In genomic region chr12:32107376-32108267, GRCh38 we compare ENCODE assay signal across 8 cellular contexts. TPM values are rescaled to one million over a fixed set of nuclear protein-coding genes. Genes with fewer than 3 reads are reported as not detected.
DNase-seq lines count a peak whose midpoint lies in the region; ATAC-seq and FAIRE-seq lines count a peak whose summit lies in the region.

No MANE protein-coding gene starts in this region.

- H3K27me3 Mint-ChIP-seq in activated naive CD8-positive, alpha-beta T cell treated with anti-CD3 and anti-CD28 coated beads, Interleukin-2, amount 10 ng/mL, durations not matched to agents 7 days and 5 days = no peaks in the 10 kb centered on the region

- H3K4me1 Mint-ChIP-seq in activated naive CD8-positive, alpha-beta T cell treated with anti-CD3 and anti-CD28 coated beads, Interleukin-2, amount 10 ng/mL, durations not matched to agents 7 days and 5 days = peaks cover 18% of the 10 kb centered on the region

- WGBS in right cardiac atrium = 9% methylated on average over 14 of the region's 14 CpGs

- peak overlapping the region; percentile 87 for H3K27ac Mint-ChIP-seq in activated naive CD8-positive, alpha-beta T cell treated with anti-CD3 and anti-CD28 coated beads, Interleukin-2, amount 10 ng/mL, durations not matched to agents 7 days and 5 days

- peak; percentile 61 for FAIRE-seq in RCC 7860 (lab: Jason Lieb, UNC)

- DNase-seq in G401 (ENCODE audit: low spot score) = peak; percentile 70
- DNase-seq in RCC 7860 (ENCODE audit: low spot score) = peak; percentile 73
- DNase-seq in activated naive CD8-positive, alpha-beta T cell treated with anti-CD3 and anti-CD28 coated beads, Interleukin-2, amount 10 ng/mL, durations not matched to agents 7 days and 5 days = no peak
- DNase-seq in right cardiac atrium = peak in 1 of 3 donors; percentile 58
- peak; percentile 72 for DNase-seq in renal cortical epithelial cell (ENCODE audit: low read depth)

- H3K9me3 Mint-ChIP-seq in activated naive CD8-positive, alpha-beta T cell treated with anti-CD3 and anti-CD28 coated beads, Interleukin-2, amount 10 ng/mL, durations not matched to agents 7 days and 5 days = no peaks in the 10 kb centered on the region

- intact Hi-C loops in right cardiac atrium (cut with DNase I) = no loop called here

- peak overlapping the region; percentile 81 for H3K4me3 ChIP-seq in right cardiac atrium (ENCODE audit: low read length)

- POLR2A ChIA-PET in activated naive CD8-positive, alpha-beta T cell treated with anti-CD3 and anti-CD28 coated beads, Interleukin-2, amount 10 ng/mL, durations not matched to agents 7 days and 5 days (lab: Charles Lee) = interaction anchor here (0.7 to 2.1 kb wide), 7 partner anchors 27 to 379 kb away, joined by 3 to 11 read pairs (median 3); partner anchors contain the start of genes AMN1 and RESF1

- H3K27ac ChIP-seq in right cardiac atrium (ENCODE audit: low read length) = no peak overlapping the region

- H3K9me3 ChIP-seq in right cardiac atrium (ENCODE audit: control insufficient read depth, low read length) = no peaks in the 10 kb centered on the region

- H3K36me3 Mint-ChIP-seq in activated naive CD8-positive, alpha-beta T cell treated with anti-CD3 and anti-CD28 coated beads, Interleukin-2, amount 10 ng/mL, durations not matched to agents 7 days and 5 days = no peaks in the 10 kb centered on the region

- H3K4me1 ChIP-seq in right cardiac atrium (ENCODE audit: control insufficient read depth, insufficient read depth, low read length) = peaks cover 2% of the 10 kb centered on the region

- peak; percentile 4 for ATAC-seq in HG02763 (IDR thresholded peaks at IDR 0.05; ENCODE audit: unreplicated experiment)
- no peak for ATAC-seq in activated naive CD8-positive, alpha-beta T cell treated with anti-CD3 and anti-CD28 coated beads, Interleukin-2, amount 10 ng/mL, durations not matched to agents 7 days and 5 days (ENCODE audit: low read depth)
- no peak for ATAC-seq in right cardiac atrium
- no peak for ATAC-seq in HG02623 (IDR thresholded peaks at IDR 0.05; ENCODE audit: unreplicated experiment)
- ATAC-seq in GM19328 (IDR thresholded peaks at IDR 0.05; ENCODE audit: unreplicated experiment) = no peak

- in situ Hi-C loops in G401 (cut with HindIII; ENCODE audit: low sequenced_read_pairs) = no loop called here

- H3K4me3 Mint-ChIP-seq in activated naive CD8-positive, alpha-beta T cell treated with anti-CD3 and anti-CD28 coated beads, Interleukin-2, amount 10 ng/mL, durations not matched to agents 7 days and 5 days = peak overlapping the region; percentile 90

- no peaks in the 10 kb centered on the region for H3K27me3 ChIP-seq in right cardiac atrium (ENCODE audit: control insufficient read depth, insufficient read depth)

RNA-seq across cellular contexts. Expression of gene BICD1, which starts 1.0 kb away (rescaled TPM):
- 7.5 and 8.0 TPM in 2 replicates for total RNA-seq in G401 (2014; rRNA removed; shearing (Covaris generic))
- total RNA-seq in activated naive CD8-positive, alpha-beta T cell treated with anti-CD3 and anti-CD28 coated beads, Interleukin-2, amount 10 ng/mL, durations not matched to agents 7 days and 5 days = 10 to 100 TPM; 17.8 to 18.7 TPM
- total RNA-seq in right cardiac atrium = 10 to 100 TPM in 1 of 4 donors, 1 to 10 TPM in 3; 6.9 to 12.8 (median 9.4) TPM
- polyA plus RNA-seq in right cardiac atrium = 3.1 TPM
- 10.6 and 64.0 TPM in 2 replicates for total RNA-seq in renal cortical epithelial cell
